Comparison of ENCODE assay signal across 8 cellular contexts in the genomic region with DNA sequence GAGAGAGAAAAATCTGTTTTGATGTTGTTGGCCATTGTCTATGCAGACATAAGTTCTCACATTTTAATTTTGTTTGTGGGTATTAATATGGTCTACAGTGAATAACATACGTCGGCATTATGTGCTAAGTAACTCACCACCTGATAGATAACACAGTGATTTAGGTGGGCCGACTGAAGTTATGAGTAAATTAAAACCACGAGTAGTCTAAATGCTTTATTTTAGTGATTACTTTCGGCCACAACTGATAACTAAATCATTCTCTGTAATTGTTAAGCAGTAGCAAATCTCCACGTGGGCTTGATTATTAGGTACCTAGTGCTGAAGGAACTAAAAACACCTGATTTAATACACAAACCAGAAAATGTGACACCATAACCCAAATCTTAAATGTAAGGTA. TPM values are rescaled to one million over a fixed set of nuclear protein-coding genes. Genes with fewer than 3 reads are reported as not detected.
DNase-seq lines count a peak whose midpoint lies in the region; ATAC-seq and TF ChIP-seq lines count a peak whose summit lies in the region.

No MANE protein-coding gene starts in this region.

- TF ChIP-seq POLR2A in IMR-90 (IDR thresholded peaks at IDR 0.05; ENCODE audit: low read depth, low read length) = no peak

- H3K4me1 ChIP-seq in IMR-90 (ENCODE audit: control insufficient read depth, insufficient read depth, low read length) (no peaks in the 10 kb centered on the region), mammary epithelial cell (ENCODE audit: insufficient read depth, low read length) (peaks cover 34% of the 10 kb centered on the region)

- H3K4me3 Mint-ChIP-seq in naive B cell = peak overlapping the region; percentile 83 to 96 (median 92)

- peak overlapping the region in 4 of 6 donors; percentile 93 to 96 (median 95) for H3K27ac Mint-ChIP-seq in naive B cell

- no peak overlapping the region for H4K5ac ChIP-seq in IMR-90 (ENCODE audit: low read depth, low read length)

- H3K4me3 ChIP-seq in AG04450 (ENCODE audit: low read depth, low read length) (peak overlapping the region; percentile 85), IMR-90 (ENCODE audit: insufficient read depth, low read depth, low read length) (peak overlapping the region; percentile 89), mammary epithelial cell (replicated peaks in 1 of 3; ENCODE audit: insufficient read depth in 1 of 3, low read depth in 2 of 3, low read length in 3 of 3) (peak overlapping the region; percentile 92 to 96 (median 94))

- H3K79me2 ChIP-seq in mammary epithelial cell (ENCODE audit: insufficient read depth, low read length) = peaks cover 65% of the 10 kb centered on the region

- no peaks in the 10 kb centered on the region for H3K9me3 Mint-ChIP-seq in naive B cell

- H2BK20ac ChIP-seq in IMR-90 (ENCODE audit: low read depth, low read length) = no peak overlapping the region

- no peak overlapping the region; the same call in 1 of the 2 replicates for H3K14ac ChIP-seq in IMR-90 (replicated peaks; ENCODE audit: low read depth, low read length)

- no peak overlapping the region for H2AK5ac ChIP-seq in IMR-90 (ENCODE audit: low read depth, low read length)

- H3K27ac ChIP-seq in AG04450 (ENCODE audit: low read depth, low read length) (no peak overlapping the region), IMR-90 (ENCODE audit: insufficient read depth, low read length) (no peak overlapping the region), mammary epithelial cell (ENCODE audit: insufficient read depth, low read depth, low read length) (peak overlapping the region; percentile 65)

- CTCF ChIA-PET in AG04450 (lab: Charles Lee) = interaction anchor here (0.8 to 9.1 kb wide), 11 partner anchors 10 to 820 kb away, joined by 3 to 534 read pairs (median 49); a partner anchor contains a TSS
- CTCF ChIA-PET in IMR-90 (lab: Yijun Ruan, JAX) = interaction anchor here (3.4 to 4.8 kb wide), 4 partner anchors 147 to 452 kb away, joined by 17 to 74 read pairs (median 46); a partner anchor contains a TSS
- CTCF ChIA-PET in mammary epithelial cell (lab: Charles Lee; ENCODE audit: low non-redundant PET) = interaction anchor here (1.2 to 3.9 kb wide), 2 partner anchors 146 to 705 kb away, joined by 7 to 30 read pairs; a partner anchor contains a TSS

- H3K36me3 ChIP-seq in IMR-90 (ENCODE audit: control insufficient read depth, insufficient read depth, low read length) (no peaks in the 10 kb centered on the region), mammary epithelial cell (ENCODE audit: insufficient read depth, low read length) (no peaks in the 10 kb centered on the region)

- intact Hi-C loops in IMR-90 (cut with micrococcal nuclease) (loop anchor here (5.0 kb wide), 1 partner anchor 789 kb away; a partner anchor contains a TSS), mammary epithelial cell (cut with micrococcal nuclease) (loop anchor here (5.0 kb wide), 3 partner anchors 99 to 349 kb away; a partner anchor contains a TSS)

- no peaks in the 10 kb centered on the region for H3K36me3 Mint-ChIP-seq in naive B cell

- no peak overlapping the region for H4K91ac ChIP-seq in IMR-90 (ENCODE audit: insufficient read depth, low read depth, low read length)

- no peak overlapping the region for H2BK15ac ChIP-seq in IMR-90 (ENCODE audit: low read depth, low read length)

- ATAC-seq in IMR-90 (ENCODE audit: low read depth) = no peak
- no peak for ATAC-seq in naive B cell (ENCODE audit: low read depth in 2 of 2)

- H3K18ac ChIP-seq in IMR-90 (ENCODE audit: low read depth, low read length) = no peak overlapping the region

- H3K9ac ChIP-seq in IMR-90 (ENCODE audit: low read depth, low read length) = peak overlapping the region; percentile 95
- peak overlapping the region; percentile 80 for H3K9ac ChIP-seq in mammary epithelial cell (ENCODE audit: insufficient read depth, low read length)

- TF ChIP-seq RAD21 in IMR-90 (IDR thresholded peaks at IDR 0.05; ENCODE audit: low read length) = no peak

- no peak overlapping the region for H3K56ac ChIP-seq in IMR-90 (ENCODE audit: extremely low read depth, insufficient read depth, low read length)

- peak overlapping the region; percentile 92 for H3K4me2 ChIP-seq in IMR-90 (ENCODE audit: low read depth, low read length)
- H3K4me2 ChIP-seq in mammary epithelial cell (ENCODE audit: insufficient read depth, low read depth, low read length) = peak overlapping the region; percentile 90

- no CpG with 5 or more reads among the region's 6 CpGs for WGBS in IMR-90 (ENCODE audit: extremely low coverage in 2 of 2, insufficient read length in 1 of 2), 2 experiments
- WGBS in mammary epithelial cell (ENCODE audit: low coverage, missing lambda C conversion rate) = 0% methylated on average over 6 of the region's 6 CpGs

- H2AFZ ChIP-seq in IMR-90 (replicated peaks; ENCODE audit: low read length, poor library complexity) (no peak overlapping the region), mammary epithelial cell (ENCODE audit: low read depth, low read length) (peak overlapping the region; percentile 88)

- H4K20me1 ChIP-seq in IMR-90 (ENCODE audit: insufficient read depth, low read length) (no peaks in the 10 kb centered on the region), mammary epithelial cell (ENCODE audit: insufficient read depth, low read length) (no peaks in the 10 kb centered on the region)

- no TSS peak for BruUV-seq in IMR-90 (replicated peaks; lab: Mats Ljungman, UMichigan)
- BruUV-seq in mammary epithelial cell (replicated peaks; lab: Mats Ljungman, UMichigan) = no TSS peak

- H3K27me3 ChIP-seq in AG04450 (ENCODE audit: control insufficient read depth, insufficient read depth, low read length) = no peaks in the 10 kb centered on the region
- H3K27me3 ChIP-seq in IMR-90 (ENCODE audit: control insufficient read depth, insufficient read depth, low read length) = no peaks in the 10 kb centered on the region
- no peaks in the 10 kb centered on the region for H3K27me3 ChIP-seq in mammary epithelial cell (ENCODE audit: insufficient read depth, low read length)

- POLR2A ChIA-PET in AG04450 (lab: Yijun Ruan, JAX) = interaction anchor here (2.5 kb wide), 1 partner anchor 146 kb away, joined by 9 read pairs; no protein-coding TSS in a partner anchor
- POLR2A ChIA-PET in IMR-90 (lab: Charles Lee; ENCODE audit: unreplicated experiment) = no interaction called here

- no peaks in the 10 kb centered on the region for H3K9me1 ChIP-seq in IMR-90 (ENCODE audit: insufficient read depth, low read length)

- H3K4ac ChIP-seq in IMR-90 (ENCODE audit: low read depth, low read length) = no peak overlapping the region

- no peaks in the 10 kb centered on the region for H3K27me3 Mint-ChIP-seq in naive B cell

- H2BK120ac ChIP-seq in IMR-90 (ENCODE audit: low read depth, low read length) = no peak overlapping the region

- in situ Hi-C loops in IMR-90 (cut with MboI; ENCODE audit: low sequenced_read_pairs) (loop anchor here (5.0 to 25.0 kb wide), 3 partner anchors 129 to 706 kb away; a partner anchor contains a TSS), mammary epithelial cell (cut with MboI; ENCODE audit: low sequenced_read_pairs in 2 of 2) (loop anchor here (10.0 to 25.0 kb wide), 4 partner anchors 136 to 704 kb away; a partner anchor contains a TSS)

- peaks cover 35 to 44% (median 35%) of the 10 kb centered on the region in 3 donors for H3K4me1 Mint-ChIP-seq in naive B cell

- H3K79me1 ChIP-seq in IMR-90 (ENCODE audit: low read depth in 1 of 2, low read length in 2 of 2) = peaks cover 19 to 32% of the 10 kb centered on the region in 2 experiments; a peak in 3 of 4 replicates

- H3K9me3 ChIP-seq in AG04450 (ENCODE audit: control insufficient read depth, insufficient read depth, low read length) = no peaks in the 10 kb centered on the region
- H3K9me3 ChIP-seq in IMR-90 (ENCODE audit: control insufficient read depth, insufficient read depth, low read length) = no peaks in the 10 kb centered on the region
- no peaks in the 10 kb centered on the region for H3K9me3 ChIP-seq in mammary epithelial cell (replicated peaks; ENCODE audit: insufficient read depth, low read length)

- no peak for TF ChIP-seq CTCF in AG04450 (IDR thresholded peaks at IDR 0.05; ENCODE audit: low read depth, low read length)
- no peak for TF ChIP-seq CTCF in IMR-90 (conservative IDR thresholded peaks at IDR 0.05; ENCODE audit: low read depth, low read length)
- TF ChIP-seq CTCF in mammary epithelial cell (conservative IDR thresholded peaks at IDR 0.05 in 1 of 2, IDR thresholded peaks at IDR 0.05 in 1 of 2; ENCODE audit: extremely low read depth in 1 of 2, insufficient read depth in 1 of 2, low read depth in 1 of 2, low read length in 2 of 2) = no peak

- no peak overlapping the region for H2BK5ac ChIP-seq in IMR-90 (ENCODE audit: low read depth, low read length, poor library complexity, severe bottlenecking)

- dilution Hi-C loops in IMR-90 (cut with HindIII; ENCODE audit: low sequenced_read_pairs, unreplicated experiment) (loop anchor here (25.0 kb wide), 1 partner anchor 444 kb away; a partner anchor contains a TSS), mammary epithelial cell (cut with HindIII; ENCODE audit: low sequenced_read_pairs) (no loop called here)

- DNase-seq in AG04450 (ENCODE audit: low read depth, low spot score) (no peak), IMR-90 (no peak), mammary epithelial cell (no peak), naive B cell (no peak), NCI-H524 treated with DMSO at 0.1 percent for 48 hours (lab: John Stamatoyannopoulos, UW) (no peak), NCI-H146 (lab: John Stamatoyannopoulos, UW) (no peak), NCI-H2196 treated with DMSO at 0.1 percent for 48 hours (lab: John Stamatoyannopoulos, UW; ENCODE audit: unreplicated experiment) (no peak), NOMO-1 treated with dmso at 0.1 percent for 144 hours (lab: John Stamatoyannopoulos, UW; ENCODE audit: unreplicated experiment) (no peak)

- peak overlapping the region; percentile 35; the same call in 1 of the 2 replicates for H3K23ac ChIP-seq in IMR-90 (ENCODE audit: low read depth, low read length)

- H4K8ac ChIP-seq in IMR-90 (ENCODE audit: low read depth in 2 of 2, low read length in 2 of 2) = no peak overlapping the region

- no peak overlapping the region for H2AK9ac ChIP-seq in IMR-90 (replicated peaks; ENCODE audit: low read depth, low read length, poor library complexity)

RNA-seq across cellular contexts. Expression of a gene that starts 1.2 kb away (rescaled TPM):
- polyA plus RNA-seq in AG04450 (2011; rRNA removed) = 11.3 and 14.6 TPM in 2 replicates
- 17.8 and 29.4 TPM in 2 replicates for polyA minus RNA-seq in AG04450 (2011; rRNA and poly(A)+ RNA removed)
- total RNA-seq in IMR-90 (2012; rRNA removed) = 32.4 and 35.8 TPM in 2 replicates
- 4.2 and 6.0 TPM in 2 replicates for polyA plus RNA-seq in IMR-90 (2012; rRNA removed)
- 0.56 and 0.82 TPM in 2 replicates for polyA plus RNA-seq in IMR-90 (2012; cell fraction: cytosol; rRNA removed)
- 2.6 and 20.8 TPM in 2 replicates for polyA plus RNA-seq in IMR-90 (2012; cell fraction: nucleus; rRNA removed; ENCODE audit: low replicate concordance)
- total RNA-seq in mammary epithelial cell = 10 to 100 TPM; 24.3 to 74.3 TPM
- polyA plus RNA-seq in mammary epithelial cell = 6.3 TPM
- polyA minus RNA-seq in mammary epithelial cell = 50.2 TPM
- 1 to 10 TPM in 5 of 6 donors, under 1 TPM in 1; 0.14 to 7.7 (median 5.2) TPM for polyA plus RNA-seq in naive B cell (ENCODE audit: low read depth in 6 of 6)

RNA-seq across cellular contexts. Expression of a gene that starts 3.0 kb away (rescaled TPM):
- polyA plus RNA-seq in AG04450 (2011; rRNA removed) (4.7 and 6.4 TPM in 2 replicates), IMR-90 (2012; rRNA removed) (2.7 and 3.2 TPM in 2 replicates), mammary epithelial cell (2.9 TPM), naive B cell (ENCODE audit: low read depth in 6 of 6) (1 to 10 TPM; 1.4 to 4.6 (median 3.6) TPM)
- polyA minus RNA-seq in AG04450 (2011; rRNA and poly(A)+ RNA removed) = 5.9 and 8.0 TPM in 2 replicates
- total RNA-seq in IMR-90 (2012; rRNA removed) (6.3 and 6.7 TPM in 2 replicates), mammary epithelial cell (1 to 10 TPM; 5.3 to 6.3 TPM)
- polyA plus RNA-seq in IMR-90 (2012; cell fraction: cytosol; rRNA removed) = 1.3 and 1.6 TPM in 2 replicates
- 1.5 and 4.0 TPM in 2 replicates for polyA plus RNA-seq in IMR-90 (2012; cell fraction: nucleus; rRNA removed; ENCODE audit: low replicate concordance)
- 6.5 TPM for polyA minus RNA-seq in mammary epithelial cell
